15 cellular contexts compared by ENCODE assay signal in the genomic region with DNA sequence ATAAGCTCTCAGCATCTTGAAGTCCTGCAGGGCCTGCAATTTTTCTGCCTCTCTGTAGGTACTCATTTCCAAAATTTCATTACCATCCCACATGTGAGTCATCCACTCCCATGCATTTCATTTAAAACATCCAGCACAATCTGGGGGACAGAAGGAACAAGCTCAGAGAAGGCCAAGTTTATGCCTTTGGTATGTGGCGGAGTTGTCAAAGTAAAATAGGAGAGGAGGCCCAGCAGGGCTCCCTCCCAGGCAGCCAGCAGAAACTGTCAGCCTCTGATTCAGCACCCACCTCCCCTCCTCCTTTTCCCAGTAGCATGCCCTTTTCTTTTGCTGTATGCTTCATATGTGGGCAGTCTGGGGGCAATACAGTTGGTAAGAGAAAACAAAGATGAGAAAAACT.
A peak's percentile ranks its signal among the peaks of the same experiment; 100 is the strongest.
DNase-seq lines count a peak whose midpoint lies in the region; ATAC-seq and TF ChIP-seq lines count a peak whose summit lies in the region.
"Had no signal": no experiment of that assay in that cellular context is flagged by ENCODE, and none has a peak within 500 bp of the region (broad histone marks: within the 10 kb centered on the region; RNA-seq: fewer than 3 reads in every experiment).

No MANE protein-coding gene starts in this region.

- ATAC-seq in omental fat pad (ENCODE audit: low FRiP score) = peak; percentile 82
- no peak for ATAC-seq in HG02610 (IDR thresholded peaks at IDR 0.05; ENCODE audit: unreplicated experiment)
- ATAC-seq: body of pancreas had no signal

- TF ChIP-seq CTCF in omental fat pad (IDR thresholded peaks at IDR 0.05) = no peak

- DNase-seq in AG20443 (ENCODE audit: low spot score) (peak; percentile 77), NCI-H446 (lab: John Stamatoyannopoulos, UW) (peak; percentile 31 to 56), fibroblast of gingiva (ENCODE audit: low read depth) (peak; percentile 72), omental fat pad (ENCODE audit: low spot score) (no peak), NCI-H524 treated with DMSO at 0.1 percent for 48 hours (lab: John Stamatoyannopoulos, UW) (no peak), NCI-H748 (lab: John Stamatoyannopoulos, UW; ENCODE audit: unreplicated experiment) (no peak)
- DNase-seq in effector CD8-positive, alpha-beta T cell (lab: John Stamatoyannopoulos, UW) = no peak
- DNase-seq: activated CD4-positive, alpha-beta T cell treated with anti-CD3 and anti-CD28 coated beads for 1 hour; C1 segment of cervical spinal cord; NCI-H1092 treated with DMSO at 0.1 percent for 48 hours; NCI-H345; ovary; PC-3 had no signal

Comparison
In these comparisons a context has a peak if more than half of its experiments do, and no peak if none do; other contexts are left out.
1. DNase-seq: peak in AG20443 (single experiment), NCI-H446 (2 of 2) and fibroblast of gingiva (single experiment); none in omental fat pad (single experiment), NCI-H524 treated with DMSO at 0.1 percent for 48 hours (single experiment), effector CD8-positive, alpha-beta T cell (single experiment) and NCI-H748 (single experiment).